1 cellular context compared by ENCODE assay signal in the genomic region with DNA sequence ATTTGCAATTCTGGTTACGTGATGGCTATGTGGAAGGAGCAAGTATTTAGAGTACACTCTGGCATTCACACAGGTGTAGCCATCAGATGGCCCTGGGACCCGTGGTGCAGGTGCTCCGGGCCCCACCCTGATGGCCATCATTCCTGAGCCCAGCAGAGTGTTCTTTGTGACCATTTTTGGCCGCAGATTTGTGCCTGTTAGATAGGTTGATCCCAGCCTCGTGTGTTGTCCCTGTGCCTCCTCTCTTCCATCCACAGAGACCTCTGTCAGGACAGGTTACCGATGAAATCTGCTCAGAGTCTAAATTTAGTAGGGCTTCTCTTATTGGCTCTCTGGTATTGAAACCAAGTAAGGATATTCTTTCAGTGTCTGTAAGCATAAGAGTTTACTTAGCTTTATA.
TF ChIP-seq lines count a peak whose summit lies in the region.

No MANE protein-coding gene starts in this region.

TF ChIP-seq in GM23338, 12 proteins besides CTCF, POLR2A, EP300 and RAD21 (continued from another document):
- TF ChIP-seq, protein P1, sequence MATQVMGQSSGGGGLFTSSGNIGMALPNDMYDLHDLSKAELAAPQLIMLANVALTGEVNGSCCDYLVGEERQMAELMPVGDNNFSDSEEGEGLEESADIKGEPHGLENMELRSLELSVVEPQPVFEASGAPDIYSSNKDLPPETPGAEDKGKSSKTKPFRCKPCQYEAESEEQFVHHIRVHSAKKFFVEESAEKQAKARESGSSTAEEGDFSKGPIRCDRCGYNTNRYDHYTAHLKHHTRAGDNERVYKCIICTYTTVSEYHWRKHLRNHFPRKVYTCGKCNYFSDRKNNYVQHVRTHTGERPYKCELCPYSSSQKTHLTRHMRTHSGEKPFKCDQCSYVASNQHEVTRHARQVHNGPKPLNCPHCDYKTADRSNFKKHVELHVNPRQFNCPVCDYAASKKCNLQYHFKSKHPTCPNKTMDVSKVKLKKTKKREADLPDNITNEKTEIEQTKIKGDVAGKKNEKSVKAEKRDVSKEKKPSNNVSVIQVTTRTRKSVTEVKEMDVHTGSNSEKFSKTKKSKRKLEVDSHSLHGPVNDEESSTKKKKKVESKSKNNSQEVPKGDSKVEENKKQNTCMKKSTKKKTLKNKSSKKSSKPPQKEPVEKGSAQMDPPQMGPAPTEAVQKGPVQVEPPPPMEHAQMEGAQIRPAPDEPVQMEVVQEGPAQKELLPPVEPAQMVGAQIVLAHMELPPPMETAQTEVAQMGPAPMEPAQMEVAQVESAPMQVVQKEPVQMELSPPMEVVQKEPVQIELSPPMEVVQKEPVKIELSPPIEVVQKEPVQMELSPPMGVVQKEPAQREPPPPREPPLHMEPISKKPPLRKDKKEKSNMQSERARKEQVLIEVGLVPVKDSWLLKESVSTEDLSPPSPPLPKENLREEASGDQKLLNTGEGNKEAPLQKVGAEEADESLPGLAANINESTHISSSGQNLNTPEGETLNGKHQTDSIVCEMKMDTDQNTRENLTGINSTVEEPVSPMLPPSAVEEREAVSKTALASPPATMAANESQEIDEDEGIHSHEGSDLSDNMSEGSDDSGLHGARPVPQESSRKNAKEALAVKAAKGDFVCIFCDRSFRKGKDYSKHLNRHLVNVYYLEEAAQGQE (IDR thresholded peaks at IDR 0.05; ENCODE audit: unreplicated experiment): no peak
- TF ChIP-seq ZNF331 (CRISPR knock-in tag; IDR thresholded peaks at IDR 0.05; ENCODE audit: low read depth): no peak
- TF ChIP-seq, protein P2, sequence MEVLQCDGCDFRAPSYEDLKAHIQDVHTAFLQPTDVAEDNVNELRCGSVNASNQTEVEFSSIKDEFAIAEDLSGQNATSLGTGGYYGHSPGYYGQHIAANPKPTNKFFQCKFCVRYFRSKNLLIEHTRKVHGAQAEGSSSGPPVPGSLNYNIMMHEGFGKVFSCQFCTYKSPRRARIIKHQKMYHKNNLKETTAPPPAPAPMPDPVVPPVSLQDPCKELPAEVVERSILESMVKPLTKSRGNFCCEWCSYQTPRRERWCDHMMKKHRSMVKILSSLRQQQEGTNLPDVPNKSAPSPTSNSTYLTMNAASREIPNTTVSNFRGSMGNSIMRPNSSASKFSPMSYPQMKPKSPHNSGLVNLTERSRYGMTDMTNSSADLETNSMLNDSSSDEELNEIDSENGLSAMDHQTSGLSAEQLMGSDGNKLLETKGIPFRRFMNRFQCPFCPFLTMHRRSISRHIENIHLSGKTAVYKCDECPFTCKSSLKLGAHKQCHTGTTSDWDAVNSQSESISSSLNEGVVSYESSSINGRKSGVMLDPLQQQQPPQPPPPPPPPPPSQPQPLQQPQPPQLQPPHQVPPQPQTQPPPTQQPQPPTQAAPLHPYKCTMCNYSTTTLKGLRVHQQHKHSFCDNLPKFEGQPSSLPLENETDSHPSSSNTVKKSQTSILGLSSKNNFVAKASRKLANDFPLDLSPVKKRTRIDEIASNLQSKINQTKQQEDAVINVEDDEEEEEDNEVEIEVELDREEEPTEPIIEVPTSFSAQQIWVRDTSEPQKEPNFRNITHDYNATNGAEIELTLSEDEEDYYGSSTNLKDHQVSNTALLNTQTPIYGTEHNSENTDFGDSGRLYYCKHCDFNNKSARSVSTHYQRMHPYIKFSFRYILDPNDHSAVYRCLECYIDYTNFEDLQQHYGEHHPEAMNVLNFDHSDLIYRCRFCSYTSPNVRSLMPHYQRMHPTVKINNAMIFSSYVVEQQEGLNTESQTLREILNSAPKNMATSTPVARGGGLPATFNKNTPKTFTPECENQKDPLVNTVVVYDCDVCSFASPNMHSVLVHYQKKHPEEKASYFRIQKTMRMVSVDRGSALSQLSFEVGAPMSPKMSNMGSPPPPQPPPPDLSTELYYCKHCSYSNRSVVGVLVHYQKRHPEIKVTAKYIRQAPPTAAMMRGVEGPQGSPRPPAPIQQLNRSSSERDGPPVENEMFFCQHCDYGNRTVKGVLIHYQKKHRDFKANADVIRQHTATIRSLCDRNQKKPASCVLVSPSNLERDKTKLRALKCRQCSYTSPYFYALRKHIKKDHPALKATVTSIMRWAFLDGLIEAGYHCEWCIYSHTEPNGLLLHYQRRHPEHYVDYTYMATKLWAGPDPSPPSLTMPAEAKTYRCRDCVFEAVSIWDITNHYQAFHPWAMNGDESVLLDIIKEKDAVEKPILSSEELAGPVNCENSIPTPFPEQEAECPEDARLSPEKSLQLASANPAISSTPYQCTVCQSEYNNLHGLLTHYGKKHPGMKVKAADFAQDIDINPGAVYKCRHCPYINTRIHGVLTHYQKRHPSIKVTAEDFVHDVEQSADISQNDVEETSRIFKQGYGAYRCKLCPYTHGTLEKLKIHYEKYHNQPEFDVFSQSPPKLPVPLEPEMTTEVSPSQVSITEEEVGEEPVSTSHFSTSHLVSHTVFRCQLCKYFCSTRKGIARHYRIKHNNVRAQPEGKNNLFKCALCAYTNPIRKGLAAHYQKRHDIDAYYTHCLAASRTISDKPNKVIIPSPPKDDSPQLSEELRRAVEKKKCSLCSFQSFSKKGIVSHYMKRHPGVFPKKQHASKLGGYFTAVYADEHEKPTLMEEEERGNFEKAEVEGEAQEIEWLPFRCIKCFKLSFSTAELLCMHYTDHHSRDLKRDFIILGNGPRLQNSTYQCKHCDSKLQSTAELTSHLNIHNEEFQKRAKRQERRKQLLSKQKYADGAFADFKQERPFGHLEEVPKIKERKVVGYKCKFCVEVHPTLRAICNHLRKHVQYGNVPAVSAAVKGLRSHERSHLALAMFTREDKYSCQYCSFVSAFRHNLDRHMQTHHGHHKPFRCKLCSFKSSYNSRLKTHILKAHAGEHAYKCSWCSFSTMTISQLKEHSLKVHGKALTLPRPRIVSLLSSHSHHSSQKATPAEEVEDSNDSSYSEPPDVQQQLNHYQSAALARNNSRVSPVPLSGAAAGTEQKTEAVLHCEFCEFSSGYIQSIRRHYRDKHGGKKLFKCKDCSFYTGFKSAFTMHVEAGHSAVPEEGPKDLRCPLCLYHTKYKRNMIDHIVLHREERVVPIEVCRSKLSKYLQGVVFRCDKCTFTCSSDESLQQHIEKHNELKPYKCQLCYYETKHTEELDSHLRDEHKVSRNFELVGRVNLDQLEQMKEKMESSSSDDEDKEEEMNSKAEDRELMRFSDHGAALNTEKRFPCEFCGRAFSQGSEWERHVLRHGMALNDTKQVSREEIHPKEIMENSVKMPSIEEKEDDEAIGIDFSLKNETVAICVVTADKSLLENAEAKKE (CRISPR knock-in tag; IDR thresholded peaks at IDR 0.05): no peak
- TF ChIP-seq JUNB (IDR thresholded peaks at IDR 0.05; ENCODE audit: unreplicated experiment): no peak
- TF ChIP-seq, protein P3, sequence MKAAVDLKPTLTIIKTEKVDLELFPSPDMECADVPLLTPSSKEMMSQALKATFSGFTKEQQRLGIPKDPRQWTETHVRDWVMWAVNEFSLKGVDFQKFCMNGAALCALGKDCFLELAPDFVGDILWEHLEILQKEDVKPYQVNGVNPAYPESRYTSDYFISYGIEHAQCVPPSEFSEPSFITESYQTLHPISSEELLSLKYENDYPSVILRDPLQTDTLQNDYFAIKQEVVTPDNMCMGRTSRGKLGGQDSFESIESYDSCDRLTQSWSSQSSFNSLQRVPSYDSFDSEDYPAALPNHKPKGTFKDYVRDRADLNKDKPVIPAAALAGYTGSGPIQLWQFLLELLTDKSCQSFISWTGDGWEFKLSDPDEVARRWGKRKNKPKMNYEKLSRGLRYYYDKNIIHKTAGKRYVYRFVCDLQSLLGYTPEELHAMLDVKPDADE (IDR thresholded peaks at IDR 0.05): no peak
- TF ChIP-seq STAT1 (IDR thresholded peaks at IDR 0.05; ENCODE audit: unreplicated experiment): no peak
- TF ChIP-seq EZH2 (IDR thresholded peaks at IDR 0.05; ENCODE audit: low read depth, unreplicated experiment): no peak
- TF ChIP-seq CREB1 (CRISPR knock-in tag; IDR thresholded peaks at IDR 0.05; ENCODE audit: low read depth): no peak
- TF ChIP-seq NANOG (IDR thresholded peaks at IDR 0.05; ENCODE audit: borderline replicate concordance): no peak
- no peak for TF ChIP-seq POLR2AphosphoS5 (IDR thresholded peaks at IDR 0.05; ENCODE audit: low read depth)
